ENCODE assay signal across 16 cellular contexts in the genomic region with DNA sequence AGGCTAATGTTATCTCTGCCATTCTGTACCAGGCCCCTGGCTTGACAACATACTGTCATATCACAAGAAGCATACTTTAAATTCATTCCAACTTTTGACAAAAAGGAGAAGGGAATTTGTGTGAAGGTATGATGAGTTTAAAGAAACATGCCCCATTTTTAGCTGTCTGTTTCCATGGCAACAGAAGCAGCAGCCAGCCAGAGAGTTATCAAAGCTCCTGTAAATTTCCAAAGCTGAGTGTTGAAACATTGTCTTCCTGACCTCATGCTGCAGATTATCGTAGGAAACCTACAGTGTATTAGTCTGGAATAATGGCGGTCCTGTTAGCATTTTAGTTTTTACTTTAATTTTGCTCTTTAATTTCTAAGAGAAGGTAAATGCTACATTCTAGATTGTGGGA.
DNase-seq lines count a peak whose midpoint lies in the region; ATAC-seq and TF ChIP-seq lines count a peak whose summit lies in the region.
"Had no signal": no experiment of that assay in that cellular context is flagged by ENCODE, and none has a peak within 500 bp of the region (broad histone marks: within the 10 kb centered on the region; RNA-seq: fewer than 3 reads in every experiment).

No MANE protein-coding gene starts in this region.

- peak overlapping the region; percentile 62 for H3K27ac Mint-ChIP-seq in chondrocyte (ENCODE audit: unreplicated experiment)
- H3K27ac Mint-ChIP-seq: activated CD8-positive, alpha-beta T cell treated with anti-CD3 and anti-CD28 coated beads, Interleukin-2, amount 10 ng/mL, durations not matched to agents 7 days and 5 days had no signal

- H3K4me3 Mint-ChIP-seq in chondrocyte (ENCODE audit: unreplicated experiment), result no peak overlapping the region
- H3K4me3 Mint-ChIP-seq: activated CD8-positive, alpha-beta T cell treated with anti-CD3 and anti-CD28 coated beads, Interleukin-2, amount 10 ng/mL, durations not matched to agents 7 days and 5 days; CD8-positive, alpha-beta memory T cell had no signal

- H3K36me3 Mint-ChIP-seq in chondrocyte (ENCODE audit: low read depth), result peaks cover 9% of the 10 kb centered on the region

- DNase-seq in G401 (ENCODE audit: low spot score) (peak; percentile 18), NCI-H226 (peak; percentile 24), chondrocyte (ENCODE audit: low spot score) (no peak), middle frontal gyrus (ENCODE audit: extremely low spot score, low spot score) (peak; percentile 56), WERI-Rb-1 (no peak), T-helper 1 cell (no peak), HAP-1 (ENCODE audit: low spot score in 2 of 2) (no peak)
- DNase-seq: activated CD8-positive, alpha-beta T cell treated with anti-CD3 and anti-CD28 coated beads, Interleukin-2, amount 10 ng/mL, durations not matched to agents 7 days and 5 days; NCI-H510A; stimulated activated naive CD8-positive, alpha-beta T cell treated with anti-CD3 and anti-CD28 coated beads, Interleukin-15, Interleukin-2, amounts not matched to agents 100 U/mL and 50 U/mL, for 24 hours had no signal

- no peaks in the 10 kb centered on the region for H3K36me3 ChIP-seq in WERI-Rb-1
- no peaks in the 10 kb centered on the region for H3K36me3 ChIP-seq in HAP-1 (replicated peaks)
- H3K36me3 ChIP-seq: cardiac muscle cell had no signal

- no peaks in the 10 kb centered on the region for H3K27me3 Mint-ChIP-seq in chondrocyte (ENCODE audit: low read depth)
- H3K27me3 Mint-ChIP-seq: CD8-positive, alpha-beta memory T cell had no signal

- H3K4me1 Mint-ChIP-seq in chondrocyte (ENCODE audit: low read depth), result peaks cover 35% of the 10 kb centered on the region

- H3K27me3 ChIP-seq in WERI-Rb-1 (ENCODE audit: insufficient read depth, low read depth, severe bottlenecking), result no peaks in the 10 kb centered on the region
- no peaks in the 10 kb centered on the region for H3K27me3 ChIP-seq in HAP-1 (ENCODE audit: low read depth)
- H3K27me3 ChIP-seq: cardiac muscle cell had no signal

- H3K9me3 ChIP-seq in WERI-Rb-1 (ENCODE audit: severe bottlenecking), result no peaks in the 10 kb centered on the region
- no peaks in the 10 kb centered on the region for H3K9me3 ChIP-seq in HAP-1

- H3K9me3 Mint-ChIP-seq in chondrocyte (ENCODE audit: low read depth), result no peaks in the 10 kb centered on the region
- H3K9me3 Mint-ChIP-seq: CD8-positive, alpha-beta memory T cell had no signal

- in situ Hi-C loops in G401 (cut with HindIII; ENCODE audit: low sequenced_read_pairs), result no loop called here
- in situ Hi-C loops in HAP-1 (cut with MboI; ENCODE audit: low sequenced_read_pairs), result no loop called here

- no peak overlapping the region for H3K27ac ChIP-seq in WERI-Rb-1
- H3K27ac ChIP-seq: cardiac muscle cell had no signal

- TF ChIP-seq CTCF in chondrocyte (IDR thresholded peaks at IDR 0.05) (no peak), WERI-Rb-1 (IDR thresholded peaks at IDR 0.05; ENCODE audit: low read depth, low read length) (no peak)

- no peaks in the 10 kb centered on the region; the same call in 1 of the 2 replicates for H3K4me1 ChIP-seq in HAP-1

- no peak for ATAC-seq in GM21528 (IDR thresholded peaks at IDR 0.05; ENCODE audit: low FRiP score, unreplicated experiment)
- ATAC-seq: HCT116; left lobe of liver; Right ventricle myocardium inferior; stimulated activated naive CD8-positive, alpha-beta T cell treated with anti-CD3 and anti-CD28 coated beads, Interleukin-15, Interleukin-2, amounts not matched to agents 100 U/mL and 50 U/mL, for 24 hours had no signal

- H3K4me3 ChIP-seq in WERI-Rb-1 (ENCODE audit: low read depth, low read length) (no peak overlapping the region), HAP-1 (no peak overlapping the region)
- H3K4me3 ChIP-seq: cardiac muscle cell had no signal

Comparison
In these comparisons a context has a peak if more than half of its experiments do, and no peak if none do; other contexts are left out.
1. DNase-seq: peak in G401 (single experiment), NCI-H226 (single experiment) and middle frontal gyrus (single experiment); none in chondrocyte (single experiment), WERI-Rb-1 (single experiment), T-helper 1 cell (0 of 5) and HAP-1 (0 of 2).